Comparison of ENCODE assay signal across 28 cellular contexts in the genomic region with DNA sequence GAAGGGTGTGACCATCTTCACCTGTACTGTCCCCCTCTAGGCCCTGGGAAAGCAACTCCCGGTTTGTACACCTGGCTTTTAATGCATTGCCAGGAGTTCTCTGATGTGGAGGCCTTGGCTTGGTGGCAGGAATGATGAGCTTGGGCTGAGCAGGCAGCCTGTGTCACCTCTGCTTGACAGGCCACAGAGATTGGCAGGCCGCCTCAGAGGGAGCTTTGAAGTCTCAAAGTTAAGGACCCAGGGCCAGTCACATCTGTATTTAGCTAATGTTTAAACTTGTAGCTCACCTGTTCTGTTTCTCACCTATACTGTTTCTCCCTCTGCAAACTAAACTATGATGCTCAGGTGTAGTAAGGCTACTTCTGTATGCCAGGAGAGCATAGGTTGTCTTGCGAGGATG. TPM values are rescaled to one million over a fixed set of nuclear protein-coding genes. Genes with fewer than 3 reads are reported as not detected.
"Had no signal": no experiment of that assay in that cellular context is flagged by ENCODE, and none has a peak within 500 bp of the region (broad histone marks: within the 10 kb centered on the region; RNA-seq: fewer than 3 reads in every experiment).

No MANE protein-coding gene starts in this region.

- H3K27ac Mint-ChIP-seq: activated CD4-positive, alpha-beta memory T cell treated with anti-CD3 and anti-CD28 coated beads, Interleukin-2, amount 10 ng/mL, durations not matched to agents 7 days and 5 days; activated naive CD4-positive, alpha-beta T cell treated with anti-CD3 and anti-CD28 coated beads for 36 hours; activated naive CD8-positive, alpha-beta T cell treated with anti-CD3 and anti-CD28 coated beads, Interleukin-2, amount 10 ng/mL, durations not matched to agents 7 days and 5 days; activated T-cell treated with anti-CD3 and anti-CD28 coated beads, Interleukin-2, amount 50 U/mL, for 72 hours; natural killer cell; stimulated activated naive B cell treated with anti-CD40 and anti-IgM and Interleukin-4, amounts not matched to agents 10 μg/mL and 1 μg/mL and 100 μg/mL, for 72 hours; T-helper 1 cell treated with Interleukin-12 subunit alpha and Interleukin-12 subunit beta and Interleukin-4 antibody, amounts not matched to agents 30 μg/mL and 1 μg/mL, for 36 hours had no signal

- H3K9ac ChIP-seq: parathyroid adenoma had no signal

- H3K36me3 ChIP-seq: cardiac muscle cell, lower lobe of right lung, thoracic aorta, upper lobe of right lung had no signal

- H3K27me3 ChIP-seq: cardiac muscle cell, SJCRH30, upper lobe of right lung had no signal

- H3K27me3 Mint-ChIP-seq: activated CD4-positive, alpha-beta memory T cell treated with anti-CD3 and anti-CD28 coated beads, Interleukin-2, amount 10 ng/mL, durations not matched to agents 7 days and 5 days; activated naive CD8-positive, alpha-beta T cell treated with anti-CD3 and anti-CD28 coated beads, Interleukin-2, amount 10 ng/mL, durations not matched to agents 7 days and 5 days had no signal

- H3K9me3 Mint-ChIP-seq: activated CD4-positive, alpha-beta memory T cell treated with anti-CD3 and anti-CD28 coated beads, Interleukin-2, amount 10 ng/mL, durations not matched to agents 7 days and 5 days; activated naive CD4-positive, alpha-beta T cell treated with anti-CD3 and anti-CD28 coated beads for 36 hours; activated T-cell treated with anti-CD3 and anti-CD28 coated beads, Interleukin-2, amount 50 U/mL, for 72 hours; natural killer cell; stimulated activated naive B cell treated with anti-CD40 and anti-IgM and Interleukin-4, amounts not matched to agents 10 μg/mL and 1 μg/mL and 100 μg/mL, for 72 hours; T-helper 1 cell treated with Interleukin-12 subunit alpha and Interleukin-12 subunit beta and Interleukin-4 antibody, amounts not matched to agents 30 μg/mL and 1 μg/mL, for 36 hours had no signal

- H3K27ac ChIP-seq: cardiac muscle cell, lower lobe of right lung, parathyroid adenoma, SJCRH30, skin epidermis, thoracic aorta, upper lobe of right lung had no signal

- DNase-seq: activated CD4-positive, alpha-beta memory T cell treated with anti-CD3 and anti-CD28 coated beads, Interleukin-2, amount 10 ng/mL, durations not matched to agents 7 days and 5 days; activated CD4-positive, alpha-beta T cell treated with anti-CD3 and anti-CD28 coated beads for 48 hours; activated effector memory CD4-positive, alpha-beta T cell treated with Interleukin-2 at 50 U/mL for 16 hours; activated naive CD4-positive, alpha-beta T cell treated with anti-CD3 and anti-CD28 coated beads for 36 hours; activated naive CD8-positive, alpha-beta T cell treated with anti-CD3 and anti-CD28 coated beads, Interleukin-2, amount 10 ng/mL, durations not matched to agents 7 days and 5 days; activated T-cell treated with anti-CD3 and anti-CD28 coated beads, Interleukin-2, amount 50 U/mL, for 72 hours; amniotic stem cell; dermis blood vessel endothelial cell; effector memory CD4-positive, alpha-beta T cell; foreskin melanocyte; hippocampal formation; left cardiac atrium; lower lobe of right lung; mesendoderm; natural killer cell; SJCRH30; stimulated activated CD4-positive, alpha-beta T cell treated with anti-CD3 and anti-CD28 coated beads, Interleukin-15, amount 100 ng/mL, for 24 hours; stimulated activated CD8-positive, alpha-beta memory T cell treated with anti-CD3 and anti-CD28 coated beads, Interleukin-4, amount 100 ng/mL, for 48 hours; stimulated activated naive B cell treated with anti-CD40 and anti-IgM and Interleukin-4, amounts not matched to agents 10 μg/mL and 1 μg/mL and 100 μg/mL, for 72 hours; T1000; upper lobe of right lung had no signal

- H3K4me3 ChIP-seq: cardiac muscle cell, lower lobe of right lung, SJCRH30, skin epidermis, thoracic aorta, upper lobe of right lung had no signal

- H3K36me3 Mint-ChIP-seq: activated naive CD8-positive, alpha-beta T cell treated with anti-CD3 and anti-CD28 coated beads, Interleukin-2, amount 10 ng/mL, durations not matched to agents 7 days and 5 days; natural killer cell; stimulated activated naive B cell treated with anti-CD40 and anti-IgM and Interleukin-4, amounts not matched to agents 10 μg/mL and 1 μg/mL and 100 μg/mL, for 72 hours had no signal

- H3K4me3 Mint-ChIP-seq: activated CD4-positive, alpha-beta memory T cell treated with anti-CD3 and anti-CD28 coated beads, Interleukin-2, amount 10 ng/mL, durations not matched to agents 7 days and 5 days; activated naive CD4-positive, alpha-beta T cell treated with anti-CD3 and anti-CD28 coated beads for 36 hours; activated naive CD8-positive, alpha-beta T cell treated with anti-CD3 and anti-CD28 coated beads, Interleukin-2, amount 10 ng/mL, durations not matched to agents 7 days and 5 days; activated T-cell treated with anti-CD3 and anti-CD28 coated beads, Interleukin-2, amount 50 U/mL, for 72 hours; natural killer cell; stimulated activated naive B cell treated with anti-CD40 and anti-IgM and Interleukin-4, amounts not matched to agents 10 μg/mL and 1 μg/mL and 100 μg/mL, for 72 hours; T-helper 1 cell treated with Interleukin-12 subunit alpha and Interleukin-12 subunit beta and Interleukin-4 antibody, amounts not matched to agents 30 μg/mL and 1 μg/mL, for 36 hours had no signal

- H3K9me3 ChIP-seq: lower lobe of right lung, SJCRH30, thoracic aorta, upper lobe of right lung had no signal

- ATAC-seq: activated T-cell treated with anti-CD3 and anti-CD28 coated beads, Interleukin-2, amount 50 U/mL, for 72 hours; esophagus mucosa; left cardiac atrium; lower lobe of right lung; natural killer cell; stimulated activated naive B cell treated with anti-CD40 and anti-IgM and Interleukin-4, amounts not matched to agents 10 μg/mL and 1 μg/mL and 100 μg/mL, for 72 hours; upper lobe of right lung had no signal

- H3K4me1 Mint-ChIP-seq: activated CD4-positive, alpha-beta memory T cell treated with anti-CD3 and anti-CD28 coated beads, Interleukin-2, amount 10 ng/mL, durations not matched to agents 7 days and 5 days; natural killer cell had no signal

- H3K4me1 ChIP-seq: lower lobe of right lung, parathyroid adenoma, upper lobe of right lung had no signal

RNA-seq across cellular contexts. Expression of gene HUNK, which starts 28.5 kb away (rescaled TPM):
- total RNA-seq: endothelial cell of umbilical vein, natural killer cell had no signal
